1 cellular context compared by ENCODE assay signal in genomic region chr2:111710085-111710484, GRCh38.
TF ChIP-seq lines count a peak whose summit lies in the region.

No MANE protein-coding gene starts in this region.

TF ChIP-seq in H1, 55 proteins besides CTCF, POLR2A, EP300 and RAD21:
- TF ChIP-seq JUN (IDR thresholded peaks at IDR 0.05; ENCODE audit: low read depth, low read length), result no peak
- no peak for TF ChIP-seq SRF (IDR thresholded peaks at IDR 0.05; ENCODE audit: low read depth, low read length)
- TF ChIP-seq GABPA (IDR thresholded peaks at IDR 0.05; ENCODE audit: borderline replicate concordance, insufficient read depth, low read length), result no peak
- TF ChIP-seq CHD1 (IDR thresholded peaks at IDR 0.05; ENCODE audit: low read depth, low read length), result no peak
- no peak for TF ChIP-seq FOSL1 (IDR thresholded peaks at IDR 0.05; ENCODE audit: insufficient read depth, low read depth, low read length)
- TF ChIP-seq CHD7 (IDR thresholded peaks at IDR 0.05; ENCODE audit: insufficient replicate concordance, low read length), result no peak
- no peak for TF ChIP-seq ATF3 (IDR thresholded peaks at IDR 0.05; ENCODE audit: insufficient read depth, low read depth, low read length)
- no peak for TF ChIP-seq SUZ12 (IDR thresholded peaks at IDR 0.05; ENCODE audit: low read length)
- TF ChIP-seq MAX (IDR thresholded peaks at IDR 0.05), result no peak
- TF ChIP-seq BCL11A (IDR thresholded peaks at IDR 0.05; ENCODE audit: low read depth in 2 of 2, low read length in 2 of 2), result no peak
TF ChIP-seq in H1: peak in this region for 0.
